19 cellular contexts compared by ENCODE assay signal in genomic region chr2:179580378-179581146, GRCh38.
A peak's percentile ranks its signal among the peaks of the same experiment; 100 is the strongest.
DNase-seq lines count a peak whose midpoint lies in the region; ATAC-seq and TF ChIP-seq lines count a peak whose summit lies in the region.
"Had no signal": no experiment of that assay in that cellular context is flagged by ENCODE, and none has a peak within 500 bp of the region (broad histone marks: within the 10 kb centered on the region; RNA-seq: fewer than 3 reads in every experiment).

No MANE protein-coding gene starts in this region.

- TF ChIP-seq CTCF in VCaP (conservative IDR thresholded peaks at IDR 0.05) (no peak), mucosa of descending colon (IDR thresholded peaks at IDR 0.05) (no peak)

- intact Hi-C loops in left ventricle myocardium superior (cut with micrococcal nuclease) (no loop called here), mucosa of descending colon (cut with DNase I, micrococcal nuclease) (no loop called here)

- no peaks in the 10 kb centered on the region for H3K4me1 ChIP-seq in mucosa of descending colon (ENCODE audit: low read depth)

- in situ Hi-C loops in Caki2 (cut with HindIII; ENCODE audit: low pct_unique_long_range_greater_than_20kb, low sequenced_read_pairs): no loop called here

- no peaks in the 10 kb centered on the region for H3K9me3 ChIP-seq in mucosa of descending colon

- no peak overlapping the region for H3K4me3 ChIP-seq in mucosa of descending colon
- H3K4me3 ChIP-seq: skin epidermis had no signal

- ATAC-seq in left ventricle myocardium superior (peak; percentile 98), mucosa of descending colon (peak; percentile 38), HG03175 (IDR thresholded peaks at IDR 0.05; ENCODE audit: unreplicated experiment) (no peak)
- ATAC-seq: stimulated activated naive B cell treated with anti-CD40 and anti-IgM and Interleukin-4, amounts not matched to agents 10 μg/mL and 1 μg/mL and 100 μg/mL, for 72 hours had no signal

- H3K36me3 ChIP-seq in mucosa of descending colon (ENCODE audit: low read depth): no peaks in the 10 kb centered on the region

- H3K27ac ChIP-seq in VCaP: peak overlapping the region; percentile 99
- H3K27ac ChIP-seq: skin epidermis had no signal

- DNase-seq in Caki2 (ENCODE audit: low read depth) (peak; percentile 81), left ventricle myocardium superior (peak; percentile 65), mucosa of descending colon (no peak), SIG-M5 treated with dmso at 0.1 percent for 504 hours (lab: John Stamatoyannopoulos, UW; ENCODE audit: unreplicated experiment) (no peak), activated T-cell treated with anti-CD3 and anti-CD28 coated beads for 4 hours (no peak)
- DNase-seq in stimulated activated CD4-positive, alpha-beta T cell treated with anti-CD3 and anti-CD28 coated beads, Interleukin-2, amount 100 ng/mL, for 48 hours: no peak
- DNase-seq: activated CD4-positive, CD25-positive, alpha-beta regulatory T cell treated with anti-CD3 and anti-CD28 coated beads, Interleukin-2, amount 50 U/mL, for 72 hours; activated CD8-positive, alpha-beta memory T cell treated with anti-CD3 and anti-CD28 coated beads, Interleukin-2, amount 50 U/mL, for 4 hours; activated naive CD4-positive, alpha-beta T cell treated with anti-CD3 and anti-CD28 coated beads, Interleukin-2, amount 10 ng/mL, durations not matched to agents 7 days and 5 days; CD8-positive, alpha-beta memory T cell; effector CD4-positive, alpha-beta T cell; KBM-7; NCI-H1092 treated with DMSO at 0.1 percent for 48 hours; NK-92 treated with Interleukin-12 subunit alpha and Interleukin-12 subunit beta, amount 100 ng/mL, for 24 hours; stimulated activated naive B cell treated with anti-CD40 and anti-IgM and Interleukin-4, amounts not matched to agents 10 μg/mL and 1 μg/mL and 100 μg/mL, for 72 hours; T-helper 2 cell had no signal

Comparison
In these comparisons a context has a peak if more than half of its experiments do, and no peak if none do; other contexts are left out.
1. DNase-seq: peak in Caki2 (single experiment) and left ventricle myocardium superior (single experiment); none in mucosa of descending colon (0 of 3), SIG-M5 treated with dmso at 0.1 percent for 504 hours (single experiment), stimulated activated CD4-positive, alpha-beta T cell treated with anti-CD3 and anti-CD28 coated beads, Interleukin-2, amount 100 ng/mL, for 48 hours (0 of 2) and activated T-cell treated with anti-CD3 and anti-CD28 coated beads for 4 hours (single experiment).